Comparison of ENCODE assay signal across 8 cellular contexts in the genomic region with DNA sequence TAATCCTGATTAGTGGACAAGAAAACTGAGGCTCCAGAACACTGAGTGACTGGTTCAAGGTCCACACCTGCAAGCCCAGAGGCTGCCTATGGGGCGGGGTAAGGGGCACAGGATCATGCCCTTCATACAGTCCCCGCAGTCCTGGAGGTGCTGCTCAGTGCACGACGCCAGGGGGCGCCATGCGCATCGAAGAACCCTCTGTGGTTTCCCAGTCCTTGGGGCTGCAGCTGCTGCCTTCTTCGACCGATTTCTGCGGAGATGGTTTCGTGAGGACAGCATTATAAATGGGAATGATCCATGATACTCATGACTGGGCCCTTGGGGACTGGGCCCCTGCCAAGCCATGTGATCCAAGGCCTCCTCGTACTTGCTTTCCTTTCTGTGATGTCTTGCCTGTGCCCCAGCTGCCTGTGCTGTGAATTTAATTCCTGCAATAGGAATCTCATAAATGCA. TPM values are rescaled to one million over a fixed set of nuclear protein-coding genes. Genes with fewer than 3 reads are reported as not detected.
DNase-seq lines count a peak whose midpoint lies in the region; ATAC-seq and TF ChIP-seq lines count a peak whose summit lies in the region.

No MANE protein-coding gene starts in this region.

- no peaks in the 10 kb centered on the region for H3K4me1 Mint-ChIP-seq in CD4-positive, alpha-beta T cell (ENCODE audit: low read depth)
- no peaks in the 10 kb centered on the region for H3K4me1 Mint-ChIP-seq in naive thymus-derived CD8-positive, alpha-beta T cell

- peak in 8 of 10 experiments; percentile 4 to 44 (median 12) for DNase-seq in CD4-positive, alpha-beta T cell
- peak; percentile 17 for DNase-seq in NCI-H526 treated with DMSO at 0.1 percent for 48 hours (lab: John Stamatoyannopoulos, UW)
- peak; percentile 39 for DNase-seq in activated CD8-positive, alpha-beta memory T cell treated with anti-CD3 and anti-CD28 coated beads, Interleukin-2, amount 50 U/mL, for 4 hours
- peak; percentile 94 for DNase-seq in fibroblast of peridontal ligament (ENCODE audit: extremely low read depth)
- peak in 6 of 10 donors; percentile 4 to 29 (median 18) for DNase-seq in naive thymus-derived CD8-positive, alpha-beta T cell
- peak; percentile 88 for DNase-seq in stomach

- no peaks in the 10 kb centered on the region for H3K9me3 Mint-ChIP-seq in CD4-positive, alpha-beta T cell
- H3K9me3 Mint-ChIP-seq in naive thymus-derived CD8-positive, alpha-beta T cell = peaks cover 0 to 12% (median 0%) of the 10 kb centered on the region in 9 donors

- 3 to 4% (median 3%) methylated on average over 11 to 12 of the region's 12 CpGs for WGBS in stomach, 5 donors

- intact Hi-C loops in CD4-positive, alpha-beta T cell (cut with DNase I, micrococcal nuclease) = no loop called here
- intact Hi-C loops in stomach (cut with DNase I; ENCODE audit: low total_unique reads) = loop anchor here (5.0 kb wide), 1 partner anchor 105 kb away; no protein-coding TSS in a partner anchor

- no peaks in the 10 kb centered on the region for H3K36me3 Mint-ChIP-seq in CD4-positive, alpha-beta T cell (ENCODE audit: low read depth)
- H3K36me3 Mint-ChIP-seq in naive thymus-derived CD8-positive, alpha-beta T cell = no peaks in the 10 kb centered on the region

- peak; percentile 24 for TF ChIP-seq CTCF in CD4-positive, alpha-beta T cell (IDR thresholded peaks at IDR 0.05)
- TF ChIP-seq CTCF in HEK293 (tag by site-specific recombination; IDR thresholded peaks at IDR 0.05) = peak; percentile 66
- TF ChIP-seq CTCF in stomach (IDR thresholded peaks at IDR 0.05) = peak in 5 of 7 experiments; percentile 75 to 91 (median 85)

- H3K27me3 Mint-ChIP-seq in CD4-positive, alpha-beta T cell = peaks cover 30% of the 10 kb centered on the region
- peaks cover 0 to 22% (median 10%) of the 10 kb centered on the region in 5 donors for H3K27me3 Mint-ChIP-seq in naive thymus-derived CD8-positive, alpha-beta T cell

- H3K27ac Mint-ChIP-seq in CD4-positive, alpha-beta T cell = no peak overlapping the region
- H3K27ac Mint-ChIP-seq in naive thymus-derived CD8-positive, alpha-beta T cell = no peak overlapping the region

- no peak overlapping the region for H3K4me3 Mint-ChIP-seq in CD4-positive, alpha-beta T cell
- H3K4me3 Mint-ChIP-seq in naive thymus-derived CD8-positive, alpha-beta T cell = no peak overlapping the region

- H3K4me3 ChIP-seq in HEK293 (ENCODE audit: low read depth, low read length) (no peak overlapping the region), stomach (no peak overlapping the region)

- no peak for ATAC-seq in CD4-positive, alpha-beta T cell (ENCODE audit: poor library complexity)
- peak in 1 of 2 donors; percentile 47 for ATAC-seq in naive thymus-derived CD8-positive, alpha-beta T cell
- ATAC-seq in HG02763 (IDR thresholded peaks at IDR 0.05; ENCODE audit: unreplicated experiment) = no peak

- no peak overlapping the region for H3K27ac ChIP-seq in CD4-positive, alpha-beta T cell (ENCODE audit: low read depth, low read length)
- no peak overlapping the region for H3K27ac ChIP-seq in HEK293 (ENCODE audit: extremely low read depth, low read depth, low read length)
- H3K27ac ChIP-seq in stomach = peak overlapping the region in 2 of 5 donors; percentile 4 to 58

- no peaks in the 10 kb centered on the region for H3K9me3 ChIP-seq in CD4-positive, alpha-beta T cell (ENCODE audit: control insufficient read depth, low read length)
- H3K9me3 ChIP-seq in HEK293 (ENCODE audit: control insufficient read depth, insufficient read depth, low read depth, low read length) = no peaks in the 10 kb centered on the region
- H3K9me3 ChIP-seq in stomach = no peaks in the 10 kb centered on the region

- no peaks in the 10 kb centered on the region for H3K4me1 ChIP-seq in HEK293 (ENCODE audit: control insufficient read depth, insufficient read depth, low read length)
- peaks cover 6 to 12% (median 10%) of the 10 kb centered on the region in 4 donors for H3K4me1 ChIP-seq in stomach

- peaks cover 5% of the 10 kb centered on the region for H3K27me3 ChIP-seq in CD4-positive, alpha-beta T cell (ENCODE audit: control insufficient read depth, insufficient read depth, low read length)
- no peaks in the 10 kb centered on the region for H3K27me3 ChIP-seq in stomach

- H3K36me3 ChIP-seq in HEK293 (ENCODE audit: control insufficient read depth in 2 of 2, insufficient read depth in 1 of 2, low read length in 2 of 2) (no peaks in the 10 kb centered on the region), stomach (no peaks in the 10 kb centered on the region)

- TF ChIP-seq POLR2A in stomach (IDR thresholded peaks at IDR 0.05) = no peak

- POLR2A ChIA-PET in CD4-positive, alpha-beta T cell (lab: Charles Lee) = no interaction called here
- POLR2A ChIA-PET in HEK293 (lab: Yijun Ruan, JAX) = interaction anchor here (1.1 kb wide), 1 partner anchor 35 kb away, joined by 4 read pairs; no protein-coding TSS in a partner anchor
- POLR2A ChIA-PET in naive thymus-derived CD8-positive, alpha-beta T cell (lab: Charles Lee) = no interaction called here

- TF ChIP-seq EP300 in stomach (IDR thresholded peaks at IDR 0.05) = no peak

- CTCF ChIA-PET in CD4-positive, alpha-beta T cell (lab: Charles Lee) = no interaction called here
- CTCF ChIA-PET in HEK293 (lab: Yijun Ruan, JAX) = interaction anchor here (0.6 to 10.2 kb wide), 42 partner anchors 8 to 1082 kb away, joined by 3 to 250 read pairs (median 4); no protein-coding TSS in a partner anchor

TF ChIP-seq in HEK293, 187 proteins besides CTCF, POLR2A, EP300 and RAD21 (continues in another document):
- TF ChIP-seq TRIM28 (IDR thresholded peaks at IDR 0.05; ENCODE audit: borderline replicate concordance, low read length) = 0 out of 2 replicates have a peak, but pooled peaks have one; percentile 54
- TF ChIP-seq ZNF660 (tag by site-specific recombination; IDR thresholded peaks at IDR 0.05) = peak; percentile 86
- peak; percentile 86 for TF ChIP-seq GLIS1 (tag by site-specific recombination; IDR thresholded peaks at IDR 0.05)
- TF ChIP-seq, protein P1, sequence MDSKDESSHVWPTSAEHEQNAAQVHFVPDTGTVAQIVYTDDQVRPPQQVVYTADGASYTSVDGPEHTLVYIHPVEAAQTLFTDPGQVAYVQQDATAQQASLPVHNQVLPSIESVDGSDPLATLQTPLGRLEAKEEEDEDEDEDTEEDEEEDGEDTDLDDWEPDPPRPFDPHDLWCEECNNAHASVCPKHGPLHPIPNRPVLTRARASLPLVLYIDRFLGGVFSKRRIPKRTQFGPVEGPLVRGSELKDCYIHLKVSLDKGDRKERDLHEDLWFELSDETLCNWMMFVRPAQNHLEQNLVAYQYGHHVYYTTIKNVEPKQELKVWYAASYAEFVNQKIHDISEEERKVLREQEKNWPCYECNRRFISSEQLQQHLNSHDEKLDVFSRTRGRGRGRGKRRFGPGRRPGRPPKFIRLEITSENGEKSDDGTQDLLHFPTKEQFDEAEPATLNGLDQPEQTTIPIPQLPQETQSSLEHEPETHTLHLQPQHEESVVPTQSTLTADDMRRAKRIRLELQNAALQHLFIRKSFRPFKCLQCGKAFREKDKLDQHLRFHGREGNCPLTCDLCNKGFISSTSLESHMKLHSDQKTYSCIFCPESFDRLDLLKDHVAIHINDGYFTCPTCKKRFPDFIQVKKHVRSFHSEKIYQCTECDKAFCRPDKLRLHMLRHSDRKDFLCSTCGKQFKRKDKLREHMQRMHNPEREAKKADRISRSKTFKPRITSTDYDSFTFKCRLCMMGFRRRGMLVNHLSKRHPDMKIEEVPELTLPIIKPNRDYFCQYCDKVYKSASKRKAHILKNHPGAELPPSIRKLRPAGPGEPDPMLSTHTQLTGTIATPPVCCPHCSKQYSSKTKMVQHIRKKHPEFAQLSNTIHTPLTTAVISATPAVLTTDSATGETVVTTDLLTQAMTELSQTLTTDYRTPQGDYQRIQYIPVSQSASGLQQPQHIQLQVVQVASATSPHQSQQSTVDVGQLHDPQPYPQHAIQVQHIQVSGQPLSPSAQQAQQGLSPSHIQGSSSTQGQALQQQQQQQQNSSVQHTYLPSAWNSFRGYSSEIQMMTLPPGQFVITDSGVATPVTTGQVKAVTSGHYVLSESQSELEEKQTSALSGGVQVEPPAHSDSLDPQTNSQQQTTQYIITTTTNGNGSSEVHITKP (tag by site-specific recombination; IDR thresholded peaks at IDR 0.05) = peak; percentile 70
- TF ChIP-seq, protein P2, sequence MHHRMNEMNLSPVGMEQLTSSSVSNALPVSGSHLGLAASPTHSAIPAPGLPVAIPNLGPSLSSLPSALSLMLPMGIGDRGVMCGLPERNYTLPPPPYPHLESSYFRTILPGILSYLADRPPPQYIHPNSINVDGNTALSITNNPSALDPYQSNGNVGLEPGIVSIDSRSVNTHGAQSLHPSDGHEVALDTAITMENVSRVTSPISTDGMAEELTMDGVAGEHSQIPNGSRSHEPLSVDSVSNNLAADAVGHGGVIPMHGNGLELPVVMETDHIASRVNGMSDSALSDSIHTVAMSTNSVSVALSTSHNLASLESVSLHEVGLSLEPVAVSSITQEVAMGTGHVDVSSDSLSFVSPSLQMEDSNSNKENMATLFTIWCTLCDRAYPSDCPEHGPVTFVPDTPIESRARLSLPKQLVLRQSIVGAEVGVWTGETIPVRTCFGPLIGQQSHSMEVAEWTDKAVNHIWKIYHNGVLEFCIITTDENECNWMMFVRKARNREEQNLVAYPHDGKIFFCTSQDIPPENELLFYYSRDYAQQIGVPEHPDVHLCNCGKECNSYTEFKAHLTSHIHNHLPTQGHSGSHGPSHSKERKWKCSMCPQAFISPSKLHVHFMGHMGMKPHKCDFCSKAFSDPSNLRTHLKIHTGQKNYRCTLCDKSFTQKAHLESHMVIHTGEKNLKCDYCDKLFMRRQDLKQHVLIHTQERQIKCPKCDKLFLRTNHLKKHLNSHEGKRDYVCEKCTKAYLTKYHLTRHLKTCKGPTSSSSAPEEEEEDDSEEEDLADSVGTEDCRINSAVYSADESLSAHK (tag by site-specific recombination; IDR thresholded peaks at IDR 0.05) = peak; percentile 38; the same call in 1 of the 2 replicates
- TF ChIP-seq, protein P3, sequence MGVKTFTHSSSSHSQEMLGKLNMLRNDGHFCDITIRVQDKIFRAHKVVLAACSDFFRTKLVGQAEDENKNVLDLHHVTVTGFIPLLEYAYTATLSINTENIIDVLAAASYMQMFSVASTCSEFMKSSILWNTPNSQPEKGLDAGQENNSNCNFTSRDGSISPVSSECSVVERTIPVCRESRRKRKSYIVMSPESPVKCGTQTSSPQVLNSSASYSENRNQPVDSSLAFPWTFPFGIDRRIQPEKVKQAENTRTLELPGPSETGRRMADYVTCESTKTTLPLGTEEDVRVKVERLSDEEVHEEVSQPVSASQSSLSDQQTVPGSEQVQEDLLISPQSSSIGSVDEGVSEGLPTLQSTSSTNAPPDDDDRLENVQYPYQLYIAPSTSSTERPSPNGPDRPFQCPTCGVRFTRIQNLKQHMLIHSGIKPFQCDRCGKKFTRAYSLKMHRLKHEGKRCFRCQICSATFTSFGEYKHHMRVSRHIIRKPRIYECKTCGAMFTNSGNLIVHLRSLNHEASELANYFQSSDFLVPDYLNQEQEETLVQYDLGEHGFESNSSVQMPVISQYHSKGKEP (tag by site-specific recombination; IDR thresholded peaks at IDR 0.05) = peak; percentile 50; the same call in 1 of the 2 replicates

RNA-seq across cellular contexts. Expression of a gene that starts 37.1 kb away (rescaled TPM):
- total RNA-seq in CD4-positive, alpha-beta T cell = under 1 TPM; 0.11 to 0.22 TPM
- under 1 TPM; 0.27 to 0.34 TPM for total RNA-seq in naive thymus-derived CD8-positive, alpha-beta T cell
- polyA plus RNA-seq in naive thymus-derived CD8-positive, alpha-beta T cell = not detected
- 100 to 1,000 TPM in 2 of 5 donors, 10 to 100 TPM in 3; 24.2 to 329 (median 75.4) TPM for total RNA-seq in stomach
- polyA plus RNA-seq in stomach = 10 to 100 TPM; 15.4 to 49.2 (median 22.5) TPM

Comparison
In these comparisons a context has a peak if more than half of its experiments do, and no peak if none do; other contexts are left out.
1. DNase-seq: peak in every context shown above with its lines; median percentile 94 in fibroblast of peridontal ligament; 88 in stomach; 39 in activated CD8-positive, alpha-beta memory T cell treated with anti-CD3 and anti-CD28 coated beads, Interleukin-2, amount 50 U/mL, for 4 hours; 18 in naive thymus-derived CD8-positive, alpha-beta T cell; 17 in NCI-H526 treated with DMSO at 0.1 percent for 48 hours; 12 in CD4-positive, alpha-beta T cell.
2. CTCF ChIP-seq: peak in every context shown above with its lines; median percentile 85 in stomach; 66 in HEK293; 24 in CD4-positive, alpha-beta T cell.
3. RNA of a gene that starts 37.1 kb away (total RNA-seq): 24.2 to 329 TPM in stomach; 0.27 to 0.34 TPM in naive thymus-derived CD8-positive, alpha-beta T cell and 0.11 to 0.22 TPM in CD4-positive, alpha-beta T cell; every median in the first group is over 10 times any median in the second.